12 cellular contexts compared by ENCODE assay signal in the genomic region with DNA sequence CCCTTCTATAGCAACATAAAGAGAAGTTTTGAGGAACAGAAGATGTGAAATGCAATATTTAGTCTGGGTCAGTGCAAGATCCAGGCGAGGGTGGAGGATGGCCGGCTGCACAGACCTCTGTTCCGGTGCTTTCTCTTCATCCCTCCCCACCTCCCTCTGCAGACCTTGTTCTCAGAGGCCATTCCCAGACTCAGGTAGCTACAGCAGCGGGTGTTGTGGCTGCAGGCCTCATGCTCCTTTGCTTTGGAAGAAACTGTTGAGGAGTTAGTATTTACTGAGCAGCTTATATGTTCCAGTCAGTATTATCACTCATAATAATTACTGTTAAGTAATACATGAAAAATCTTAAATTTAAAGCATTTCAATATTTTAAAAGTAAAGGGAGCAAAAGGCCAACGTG. TPM values are rescaled to one million over a fixed set of nuclear protein-coding genes. Genes with fewer than 3 reads are reported as not detected.
DNase-seq lines count a peak whose midpoint lies in the region; ATAC-seq lines count a peak whose summit lies in the region.
"Had no signal": no experiment of that assay in that cellular context is flagged by ENCODE, and none has a peak within 500 bp of the region (broad histone marks: within the 10 kb centered on the region; RNA-seq: fewer than 3 reads in every experiment).

No MANE protein-coding gene starts in this region.

- no peaks in the 10 kb centered on the region for H3K36me3 ChIP-seq in MG63

- peak overlapping the region; percentile 83 for H3K27ac Mint-ChIP-seq in activated T-helper 17 cell treated with anti-CD3 and anti-CD28 coated beads, Interleukin-2, amount 50 U/mL, for 72 hours

- 56% methylated on average over 5 of the region's 5 CpGs for WGBS in right cardiac atrium

- H3K4me1 Mint-ChIP-seq in activated T-helper 17 cell treated with anti-CD3 and anti-CD28 coated beads, Interleukin-2, amount 50 U/mL, for 72 hours: peaks cover 33% of the 10 kb centered on the region

- intact Hi-C loops in right cardiac atrium (cut with DNase I) (no loop called here), left cardiac atrium (cut with DNase I) (no loop called here)

- DNase-seq in right cardiac atrium (no peak), left cardiac atrium (no peak), HCEC 1CT (no peak), glomerular visceral epithelial cell (ENCODE audit: extremely low spot score) (no peak), MG63 (no peak), HuH-7.5 (ENCODE audit: low spot score) (no peak)
- DNase-seq: activated CD8-positive, alpha-beta memory T cell treated with anti-CD3 and anti-CD28 coated beads, Interleukin-2, amount 50 U/mL, for 48 hours; NCI-H748 treated with DMSO at 0.1 percent for 48 hours had no signal

- H3K27ac ChIP-seq in right cardiac atrium (ENCODE audit: low read length): no peak overlapping the region
- H3K27ac ChIP-seq: C4-2B had no signal

- H3K4me3 ChIP-seq in right cardiac atrium (ENCODE audit: low read length): peak overlapping the region; percentile 47
- H3K4me3 ChIP-seq in mononuclear cell (ENCODE audit: low read length): peak overlapping the region; percentile 69
- H3K4me3 ChIP-seq in MG63: no peak overlapping the region

- no peak for ATAC-seq in right cardiac atrium
- no peak for ATAC-seq in left cardiac atrium
- no peak for ATAC-seq in activated T-helper 17 cell treated with anti-CD3 and anti-CD28 coated beads, Interleukin-2, amount 50 U/mL, for 72 hours (replicated peaks)

- H3K9me3 ChIP-seq in right cardiac atrium (ENCODE audit: control insufficient read depth, low read length) (no peaks in the 10 kb centered on the region), mononuclear cell (ENCODE audit: low read depth, low read length) (no peaks in the 10 kb centered on the region), MG63 (no peaks in the 10 kb centered on the region)

- H3K4me1 ChIP-seq in right cardiac atrium (ENCODE audit: control insufficient read depth, insufficient read depth, low read length) (peaks cover 2% of the 10 kb centered on the region), mononuclear cell (ENCODE audit: insufficient read depth, low read length) (peaks cover 32% of the 10 kb centered on the region)

- H3K27me3 Mint-ChIP-seq in activated T-helper 17 cell treated with anti-CD3 and anti-CD28 coated beads, Interleukin-2, amount 50 U/mL, for 72 hours: no peaks in the 10 kb centered on the region

- no peaks in the 10 kb centered on the region for H3K9me3 Mint-ChIP-seq in activated T-helper 17 cell treated with anti-CD3 and anti-CD28 coated beads, Interleukin-2, amount 50 U/mL, for 72 hours

- H3K4me3 Mint-ChIP-seq in activated T-helper 17 cell treated with anti-CD3 and anti-CD28 coated beads, Interleukin-2, amount 50 U/mL, for 72 hours: peak overlapping the region; percentile 99

- H3K27me3 ChIP-seq in right cardiac atrium (ENCODE audit: control insufficient read depth, insufficient read depth): no peaks in the 10 kb centered on the region
- no peaks in the 10 kb centered on the region for H3K27me3 ChIP-seq in mononuclear cell (ENCODE audit: insufficient read depth, low read length)
- no peaks in the 10 kb centered on the region for H3K27me3 ChIP-seq in MG63

- H3K36me3 Mint-ChIP-seq in activated T-helper 17 cell treated with anti-CD3 and anti-CD28 coated beads, Interleukin-2, amount 50 U/mL, for 72 hours (ENCODE audit: low read depth): peaks cover 53% of the 10 kb centered on the region

RNA-seq across cellular contexts. Expression of a gene that starts 1.7 kb away (rescaled TPM):
- total RNA-seq in right cardiac atrium: 10 to 100 TPM in 2 of 4 donors, 1 to 10 TPM in 2; 6.1 to 13.6 (median 9.1) TPM
- polyA plus RNA-seq in right cardiac atrium: 6.1 TPM
- 10 to 100 TPM in 1 of 2 donors, 1 to 10 TPM in 1; 8.9 to 13.3 TPM for total RNA-seq in left cardiac atrium
- 10 to 100 TPM; 31.1 to 77.1 TPM for total RNA-seq in activated T-helper 17 cell treated with anti-CD3 and anti-CD28 coated beads, Interleukin-2, amount 50 U/mL, for 72 hours
- total RNA-seq in mononuclear cell: 19.4 TPM
- total RNA-seq in MG63 (2014; rRNA removed; shearing (Covaris generic); ENCODE audit: low replicate concordance): 7.5 and 16.1 TPM in 2 replicates

RNA-seq across cellular contexts. Expression of a gene that starts 15.8 kb away (rescaled TPM):
- total RNA-seq in right cardiac atrium: 10 to 100 TPM; 17.1 to 26.3 (median 21.1) TPM
- 10.9 TPM for polyA plus RNA-seq in right cardiac atrium
- total RNA-seq in left cardiac atrium: 10 to 100 TPM; 16.1 to 19.1 TPM
- 10 to 100 TPM; 26.1 to 36.3 TPM for total RNA-seq in activated T-helper 17 cell treated with anti-CD3 and anti-CD28 coated beads, Interleukin-2, amount 50 U/mL, for 72 hours
- 11.1 TPM for total RNA-seq in mononuclear cell
- 2.9 and 6.6 TPM in 2 replicates for total RNA-seq in MG63 (2014; rRNA removed; shearing (Covaris generic); ENCODE audit: low replicate concordance)

RNA-seq across cellular contexts. Expression of a gene that starts 39.9 kb away (rescaled TPM):
- total RNA-seq in right cardiac atrium: 10 to 100 TPM in 3 of 4 donors, 1 to 10 TPM in 1; 6.8 to 11.2 (median 10.7) TPM
- 4.4 TPM for polyA plus RNA-seq in right cardiac atrium
- total RNA-seq in left cardiac atrium: 10 to 100 TPM in 1 of 2 donors, 1 to 10 TPM in 1; 5.7 to 12.4 TPM
- total RNA-seq in activated T-helper 17 cell treated with anti-CD3 and anti-CD28 coated beads, Interleukin-2, amount 50 U/mL, for 72 hours: 10 to 100 TPM; 35.1 to 70.0 TPM
- total RNA-seq in mononuclear cell: 51.2 TPM
- 11.2 and 11.3 TPM in 2 replicates for total RNA-seq in MG63 (2014; rRNA removed; shearing (Covaris generic); ENCODE audit: low replicate concordance)

RNA-seq across cellular contexts. Expression of a gene that starts 58.1 kb away (rescaled TPM):
- total RNA-seq in right cardiac atrium (not detected), left cardiac atrium (not detected), mononuclear cell (not detected)
- polyA plus RNA-seq in right cardiac atrium: not detected
- total RNA-seq in activated T-helper 17 cell treated with anti-CD3 and anti-CD28 coated beads, Interleukin-2, amount 50 U/mL, for 72 hours: under 1 TPM in 1 of 2 donors, not detected in 1; 0.21 TPM
- total RNA-seq in MG63 (2014; rRNA removed; shearing (Covaris generic); ENCODE audit: low replicate concordance): not detected in 2 replicates
- total RNA-seq: lower leg skin had no signal

RNA-seq across cellular contexts. Expression of a gene that starts 59.1 kb away (rescaled TPM):
- 10 to 100 TPM in 1 of 4 donors, 1 to 10 TPM in 3; 5.5 to 10.3 (median 7.8) TPM for total RNA-seq in right cardiac atrium
- 4.7 TPM for polyA plus RNA-seq in right cardiac atrium
- 1 to 10 TPM; 6.1 to 9.8 TPM for total RNA-seq in left cardiac atrium
- total RNA-seq in activated T-helper 17 cell treated with anti-CD3 and anti-CD28 coated beads, Interleukin-2, amount 50 U/mL, for 72 hours: 10 to 100 TPM; 20.7 to 46.3 TPM
- 29.2 TPM for total RNA-seq in mononuclear cell
- total RNA-seq in MG63 (2014; rRNA removed; shearing (Covaris generic); ENCODE audit: low replicate concordance): 3.2 and 3.8 TPM in 2 replicates
